1 cellular context compared by ENCODE assay signal in the genomic region with DNA sequence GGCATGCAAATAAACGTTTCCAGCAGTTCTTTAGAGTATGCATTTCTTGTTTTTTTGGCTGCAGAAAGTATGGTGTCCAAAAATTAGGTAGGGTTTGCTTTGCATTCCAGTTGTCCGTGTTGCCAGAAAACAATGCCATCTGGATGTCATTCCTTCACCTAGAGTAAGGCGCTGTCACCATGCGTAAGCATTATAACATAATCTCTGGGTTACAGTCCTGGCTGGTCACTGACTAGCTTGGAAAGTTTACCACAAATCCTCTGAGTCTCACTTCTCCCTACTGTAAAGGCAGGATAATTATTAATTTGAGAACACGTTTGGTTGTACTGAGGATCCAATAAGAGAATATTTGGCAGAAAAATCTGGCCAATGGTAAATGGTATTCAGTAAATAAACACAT.
TF ChIP-seq lines count a peak whose summit lies in the region.

No MANE protein-coding gene starts in this region.

TF ChIP-seq in K562, 482 proteins besides CTCF, POLR2A, EP300 and RAD21 (continued from another document):
- TF ChIP-seq FOXK2 (conservative IDR thresholded peaks at IDR 0.05 in 1 of 2, IDR thresholded peaks at IDR 0.05 in 1 of 2; ENCODE audit: low read depth in 2 of 2) (0 out of 4 replicates have a peak, but pooled peaks of 1 of the 2 experiments have one; percentile 24), TAL1 (IDR thresholded peaks at IDR 0.05) (peak; percentile 37; the same call in 1 of the 2 replicates), CCNT2 (IDR thresholded peaks at IDR 0.05; ENCODE audit: borderline replicate concordance, extremely low read depth, insufficient read length, low read depth, low read length) (peak; percentile 13), MAFK (IDR thresholded peaks at IDR 0.05; ENCODE audit: low read length) (peak; percentile 74), TRIM24 (IDR thresholded peaks at IDR 0.05) (peak in 1 of 2 experiments; percentile 42; a peak in 1 of 4 replicates), ZKSCAN8 (CRISPR knock-in tag; IDR thresholded peaks at IDR 0.05) (peak; percentile 11; the same call in 1 of the 2 replicates), TEAD4 (IDR thresholded peaks at IDR 0.05; ENCODE audit: low read length) (peak; percentile 68; the same call in 1 of the 2 replicates), TEAD4 (CRISPR knock-in tag; IDR thresholded peaks at IDR 0.05; ENCODE audit: borderline replicate concordance) (no peak), NR4A1 (CRISPR knock-in tag; IDR thresholded peaks at IDR 0.05) (no peak), NR4A1 (tag; IDR thresholded peaks at IDR 0.05) (peak; percentile 25; the same call in 1 of the 2 replicates), ZNF274 (IDR thresholded peaks at IDR 0.05; ENCODE audit: borderline replicate concordance, low read depth, low read length) (0 out of 2 replicates have a peak, but pooled peaks have one; percentile 57), ZNF316 (IDR thresholded peaks at IDR 0.05) (peak; percentile 62), MAFF (IDR thresholded peaks at IDR 0.05; ENCODE audit: low read length) (peak; percentile 79; the same call in 1 of the 2 replicates), KLF16 (IDR thresholded peaks at IDR 0.05) (peak; percentile 10; the same call in 1 of the 2 replicates), HMBOX1 (IDR thresholded peaks at IDR 0.05) (peak; percentile 92), MEIS2 (IDR thresholded peaks at IDR 0.05; ENCODE audit: partially characterized antibody) (no peak)
- TF ChIP-seq, protein P1, sequence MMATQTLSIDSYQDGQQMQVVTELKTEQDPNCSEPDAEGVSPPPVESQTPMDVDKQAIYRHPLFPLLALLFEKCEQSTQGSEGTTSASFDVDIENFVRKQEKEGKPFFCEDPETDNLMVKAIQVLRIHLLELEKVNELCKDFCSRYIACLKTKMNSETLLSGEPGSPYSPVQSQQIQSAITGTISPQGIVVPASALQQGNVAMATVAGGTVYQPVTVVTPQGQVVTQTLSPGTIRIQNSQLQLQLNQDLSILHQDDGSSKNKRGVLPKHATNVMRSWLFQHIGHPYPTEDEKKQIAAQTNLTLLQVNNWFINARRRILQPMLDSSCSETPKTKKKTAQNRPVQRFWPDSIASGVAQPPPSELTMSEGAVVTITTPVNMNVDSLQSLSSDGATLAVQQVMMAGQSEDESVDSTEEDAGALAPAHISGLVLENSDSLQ (IDR thresholded peaks at IDR 0.05): no peak
- TF ChIP-seq, protein P2, sequence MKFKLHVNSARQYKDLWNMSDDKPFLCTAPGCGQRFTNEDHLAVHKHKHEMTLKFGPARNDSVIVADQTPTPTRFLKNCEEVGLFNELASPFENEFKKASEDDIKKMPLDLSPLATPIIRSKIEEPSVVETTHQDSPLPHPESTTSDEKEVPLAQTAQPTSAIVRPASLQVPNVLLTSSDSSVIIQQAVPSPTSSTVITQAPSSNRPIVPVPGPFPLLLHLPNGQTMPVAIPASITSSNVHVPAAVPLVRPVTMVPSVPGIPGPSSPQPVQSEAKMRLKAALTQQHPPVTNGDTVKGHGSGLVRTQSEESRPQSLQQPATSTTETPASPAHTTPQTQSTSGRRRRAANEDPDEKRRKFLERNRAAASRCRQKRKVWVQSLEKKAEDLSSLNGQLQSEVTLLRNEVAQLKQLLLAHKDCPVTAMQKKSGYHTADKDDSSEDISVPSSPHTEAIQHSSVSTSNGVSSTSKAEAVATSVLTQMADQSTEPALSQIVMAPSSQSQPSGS (CRISPR knock-in tag; IDR thresholded peaks at IDR 0.05): no peak
- TF ChIP-seq, protein P3, sequence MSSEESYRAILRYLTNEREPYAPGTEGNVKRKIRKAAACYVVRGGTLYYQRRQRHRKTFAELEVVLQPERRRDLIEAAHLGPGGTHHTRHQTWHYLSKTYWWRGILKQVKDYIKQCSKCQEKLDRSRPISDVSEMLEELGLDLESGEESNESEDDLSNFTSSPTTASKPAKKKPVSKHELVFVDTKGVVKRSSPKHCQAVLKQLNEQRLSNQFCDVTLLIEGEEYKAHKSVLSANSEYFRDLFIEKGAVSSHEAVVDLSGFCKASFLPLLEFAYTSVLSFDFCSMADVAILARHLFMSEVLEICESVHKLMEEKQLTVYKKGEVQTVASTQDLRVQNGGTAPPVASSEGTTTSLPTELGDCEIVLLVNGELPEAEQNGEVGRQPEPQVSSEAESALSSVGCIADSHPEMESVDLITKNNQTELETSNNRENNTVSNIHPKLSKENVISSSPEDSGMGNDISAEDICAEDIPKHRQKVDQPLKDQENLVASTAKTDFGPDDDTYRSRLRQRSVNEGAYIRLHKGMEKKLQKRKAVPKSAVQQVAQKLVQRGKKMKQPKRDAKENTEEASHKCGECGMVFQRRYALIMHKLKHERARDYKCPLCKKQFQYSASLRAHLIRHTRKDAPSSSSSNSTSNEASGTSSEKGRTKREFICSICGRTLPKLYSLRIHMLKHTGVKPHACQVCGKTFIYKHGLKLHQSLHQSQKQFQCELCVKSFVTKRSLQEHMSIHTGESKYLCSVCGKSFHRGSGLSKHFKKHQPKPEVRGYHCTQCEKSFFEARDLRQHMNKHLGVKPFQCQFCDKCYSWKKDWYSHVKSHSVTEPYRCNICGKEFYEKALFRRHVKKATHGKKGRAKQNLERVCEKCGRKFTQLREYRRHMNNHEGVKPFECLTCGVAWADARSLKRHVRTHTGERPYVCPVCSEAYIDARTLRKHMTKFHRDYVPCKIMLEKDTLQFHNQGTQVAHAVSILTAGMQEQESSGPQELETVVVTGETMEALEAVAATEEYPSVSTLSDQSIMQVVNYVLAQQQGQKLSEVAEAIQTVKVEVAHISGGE (CRISPR knock-in tag; IDR thresholded peaks at IDR 0.05): no peak
TF ChIP-seq in K562: peak in this region for 17.
